Comparison of ENCODE assay signal across 21 cellular contexts in the genomic region with DNA sequence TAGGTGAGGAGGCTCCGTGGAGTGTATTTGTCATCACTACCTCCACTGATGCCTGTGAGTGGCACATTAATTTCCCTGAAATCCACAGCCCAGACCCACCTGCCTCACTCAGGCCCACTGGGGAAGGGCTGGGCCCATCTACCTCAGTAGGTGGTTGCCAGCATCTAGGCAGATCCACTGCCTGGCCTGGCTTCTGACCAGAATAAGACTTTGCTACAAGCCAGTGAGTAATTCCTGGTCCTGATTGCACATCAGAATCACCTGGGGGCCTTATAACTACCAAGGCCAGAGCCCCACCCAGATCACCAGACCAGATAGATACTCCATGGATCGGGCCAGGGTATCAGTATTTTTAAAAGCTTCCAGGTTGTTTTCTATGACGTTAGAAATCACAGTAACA.
"Had no signal": no experiment of that assay in that cellular context is flagged by ENCODE, and none has a peak within 500 bp of the region (broad histone marks: within the 10 kb centered on the region; RNA-seq: fewer than 3 reads in every experiment).

No MANE protein-coding gene starts in this region.

- DNase-seq: erythroblast; gastrocnemius medialis; glutamatergic neuron; immature natural killer cell; kidney; left cardiac atrium; left ventricle myocardium inferior; mesendoderm; naive B cell; psoas muscle; retina; right lobe of liver; stimulated activated CD4-positive, alpha-beta T cell treated with anti-CD3 and anti-CD28 coated beads, Interleukin-4, amount 100 ng/mL, for 1 hour; stimulated activated CD8-positive, alpha-beta memory T cell treated with anti-CD3 and anti-CD28 coated beads, Interleukin-4, amount 100 ng/mL, for 48 hours; stimulated activated naive CD8-positive, alpha-beta T cell treated with anti-CD3 and anti-CD28 coated beads, Interleukin-15, Interleukin-2, amounts not matched to agents 100 U/mL and 50 U/mL, for 24 hours; tibial artery; upper lobe of right lung had no signal

- H3K36me3 ChIP-seq: gastrocnemius medialis, left ventricle myocardium inferior, right lobe of liver, suprapubic skin, tibial artery, upper lobe of right lung, vagina had no signal

- ATAC-seq: gastrocnemius medialis; left cardiac atrium; psoas muscle; right lobe of liver; stimulated activated naive CD8-positive, alpha-beta T cell treated with anti-CD3 and anti-CD28 coated beads, Interleukin-15, Interleukin-2, amounts not matched to agents 100 U/mL and 50 U/mL, for 24 hours; upper lobe of right lung had no signal

- H3K36me3 Mint-ChIP-seq: immature natural killer cell; stimulated activated effector memory CD8-positive, alpha-beta T cell treated with anti-CD3 and anti-CD28 coated beads, Interleukin-12 subunit alpha, Interleukin-12 subunit beta, amount 100 ng/mL, for 72 hours had no signal

- FAIRE-seq: kidney had no signal

- H3K27ac ChIP-seq: gastrocnemius medialis, left ventricle myocardium inferior, psoas muscle, right lobe of liver, suprapubic skin, tibial artery, upper lobe of right lung, vagina had no signal

- H3K9me3 Mint-ChIP-seq: immature natural killer cell; nephron; stimulated activated effector memory CD8-positive, alpha-beta T cell treated with anti-CD3 and anti-CD28 coated beads, Interleukin-12 subunit alpha, Interleukin-12 subunit beta, amount 100 ng/mL, for 72 hours had no signal

- H3K9me3 ChIP-seq: gastrocnemius medialis, left ventricle myocardium inferior, psoas muscle, right lobe of liver, suprapubic skin, tibial artery, upper lobe of right lung, vagina had no signal

- H3K4me1 ChIP-seq: right lobe of liver, tibial artery, upper lobe of right lung had no signal

- H3K27ac Mint-ChIP-seq: immature natural killer cell; naive B cell; nephron; stimulated activated effector memory CD8-positive, alpha-beta T cell treated with anti-CD3 and anti-CD28 coated beads, Interleukin-12 subunit alpha, Interleukin-12 subunit beta, amount 100 ng/mL, for 72 hours had no signal

- H3K4me3 Mint-ChIP-seq: immature natural killer cell; naive B cell; nephron; stimulated activated effector memory CD8-positive, alpha-beta T cell treated with anti-CD3 and anti-CD28 coated beads, Interleukin-12 subunit alpha, Interleukin-12 subunit beta, amount 100 ng/mL, for 72 hours had no signal

- H3K27me3 ChIP-seq: gastrocnemius medialis, right lobe of liver, suprapubic skin, tibial artery, upper lobe of right lung, vagina had no signal

- H3K4me1 Mint-ChIP-seq: immature natural killer cell had no signal

- H3K4me3 ChIP-seq: gastrocnemius medialis, left ventricle myocardium inferior, psoas muscle, right lobe of liver, suprapubic skin, tibial artery, upper lobe of right lung, vagina had no signal
